In the genomic region with DNA sequence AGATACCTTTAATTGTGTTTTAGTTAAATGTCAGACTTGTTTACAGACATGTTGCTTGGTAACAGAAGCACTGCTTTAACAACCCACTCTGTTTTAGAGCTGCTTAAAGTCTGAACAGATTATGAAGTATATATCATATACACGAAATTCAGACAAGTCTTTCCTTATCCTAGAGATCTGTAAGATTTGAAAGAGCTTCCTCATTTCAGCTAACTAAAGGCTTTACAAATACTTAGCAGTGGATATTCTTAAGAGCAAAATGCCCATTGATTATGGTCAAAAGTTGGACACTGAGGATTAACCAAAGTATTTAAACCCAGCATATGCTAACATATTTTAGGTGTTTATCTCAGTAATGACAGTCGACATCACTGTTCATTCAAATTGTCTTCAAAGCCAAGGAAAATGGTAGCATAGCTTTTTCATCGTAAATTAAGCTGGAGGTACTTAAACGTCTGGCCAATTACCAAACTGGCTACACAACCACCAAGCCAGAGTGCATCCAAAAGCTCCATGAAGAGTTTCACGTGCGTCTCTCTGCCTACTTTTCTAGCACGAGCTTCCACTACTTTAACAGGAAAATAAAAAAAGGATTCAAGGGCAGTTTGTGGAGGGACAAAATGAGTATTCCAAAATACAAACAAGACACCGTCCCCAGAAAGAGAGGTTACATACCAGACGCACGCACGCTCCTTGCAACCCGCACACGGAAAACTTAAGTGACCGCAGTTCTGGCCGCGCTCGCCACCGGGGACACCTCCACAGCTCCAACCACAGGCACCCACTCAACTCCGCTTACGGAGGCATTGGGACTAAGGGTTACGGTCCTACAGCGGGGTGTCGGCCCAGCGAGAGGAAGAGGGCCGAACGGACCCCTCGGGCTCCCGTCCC, we compare ENCODE assay signal across 7 cellular contexts. TPM values are rescaled to one million over a fixed set of nuclear protein-coding genes. Genes with fewer than 3 reads are reported as not detected.
DNase-seq lines count a peak whose midpoint lies in the region; ATAC-seq and TF ChIP-seq lines count a peak whose summit lies in the region.

No MANE protein-coding gene starts in this region.

- DNase-seq in LNCaP clone FGC (ENCODE audit: low read depth): no peak
- DNase-seq in WERI-Rb-1: no peak
- peak; percentile 49 for DNase-seq in fibroblast of pulmonary artery (ENCODE audit: low read depth)
- peak; percentile 86 for DNase-seq in osteoblast (ENCODE audit: insufficient read length, low spot score, missing footprints)
- DNase-seq in middle frontal gyrus (ENCODE audit: extremely low spot score, low spot score): no peak

- H3K36me3 ChIP-seq in WERI-Rb-1: peaks cover 5% of the 10 kb centered on the region
- no peaks in the 10 kb centered on the region for H3K36me3 ChIP-seq in osteoblast (ENCODE audit: insufficient read depth, low read length)

- peaks cover 36% of the 10 kb centered on the region for H3K79me2 ChIP-seq in osteoblast (ENCODE audit: insufficient read depth, low read length)

- peak overlapping the region; percentile 99 for H2AFZ ChIP-seq in osteoblast (ENCODE audit: low read length)

- no peak for TF ChIP-seq CTCF in GM12875 (IDR thresholded peaks at IDR 0.05; ENCODE audit: borderline replicate concordance, insufficient read depth, low read depth, low read length)
- TF ChIP-seq CTCF in LNCaP clone FGC (IDR thresholded peaks at IDR 0.05; ENCODE audit: control insufficient read depth, extremely low read depth, insufficient read depth): no peak
- TF ChIP-seq CTCF in WERI-Rb-1 (IDR thresholded peaks at IDR 0.05; ENCODE audit: low read depth, low read length): no peak
- no peak for TF ChIP-seq CTCF in fibroblast of pulmonary artery (IDR thresholded peaks at IDR 0.05; ENCODE audit: low read length, missing control alignments)
- TF ChIP-seq CTCF in osteoblast (IDR thresholded peaks at IDR 0.05; ENCODE audit: extremely low read depth, low read depth, low read length): no peak

- H3K27ac ChIP-seq in WERI-Rb-1 (peak overlapping the region; percentile 90), osteoblast (ENCODE audit: low read depth, low read length) (peak overlapping the region; percentile 89)

- H3K4me3 ChIP-seq in GM12875 (ENCODE audit: low read depth, low read length): peak overlapping the region; percentile 80
- H3K4me3 ChIP-seq in LNCaP clone FGC (ENCODE audit: low read depth, low read length): peak overlapping the region; percentile 65
- peak overlapping the region; percentile 86 for H3K4me3 ChIP-seq in WERI-Rb-1 (ENCODE audit: low read depth, low read length)
- peak overlapping the region; percentile 92 for H3K4me3 ChIP-seq in fibroblast of pulmonary artery (replicated peaks; ENCODE audit: low read depth, low read length)
- peak overlapping the region; percentile 88 for H3K4me3 ChIP-seq in osteoblast (ENCODE audit: insufficient read depth, low read length)

- H3K27me3 ChIP-seq in WERI-Rb-1 (ENCODE audit: insufficient read depth, low read depth, severe bottlenecking) (no peaks in the 10 kb centered on the region), osteoblast (ENCODE audit: insufficient read depth, low read length) (no peaks in the 10 kb centered on the region)

- H3K9me3 ChIP-seq in WERI-Rb-1 (ENCODE audit: severe bottlenecking) (no peaks in the 10 kb centered on the region), osteoblast (ENCODE audit: low read depth, low read length) (no peaks in the 10 kb centered on the region)

- H4K20me1 ChIP-seq in osteoblast (ENCODE audit: insufficient read depth, low read length): no peaks in the 10 kb centered on the region

- H3K4me1 ChIP-seq in osteoblast (ENCODE audit: insufficient read depth, low read length): peaks cover 13% of the 10 kb centered on the region

- ATAC-seq in GM21786 (IDR thresholded peaks at IDR 0.05; ENCODE audit: unreplicated experiment): peak; percentile 31

- H3K4me2 ChIP-seq in osteoblast (ENCODE audit: insufficient read depth, low read length): peak overlapping the region; percentile 86

RNA-seq across cellular contexts. Expression of gene CEP83, which starts 0.5 kb away (rescaled TPM):
- 9.8 and 14.1 TPM in 2 replicates for total RNA-seq in osteoblast

Comparison
In these comparisons a context has a peak if more than half of its experiments do, and no peak if none do; other contexts are left out.
1. DNase-seq: peak in fibroblast of pulmonary artery (single experiment) and osteoblast (single experiment); none in LNCaP clone FGC (single experiment), WERI-Rb-1 (single experiment) and middle frontal gyrus (single experiment).
2. Peak in every context shown above with its lines, with median percentiles within 50 percentile points of each other: H3K4me3 ChIP-seq.